18 cellular contexts compared by ENCODE assay signal in genomic region chr19:14614099-14614412, GRCh38. TPM values are rescaled to one million over a fixed set of nuclear protein-coding genes. Genes with fewer than 3 reads are reported as not detected.
A peak's percentile ranks its signal among the peaks of the same experiment; 100 is the strongest.
DNase-seq lines count a peak whose midpoint lies in the region; ATAC-seq and TF ChIP-seq lines count a peak whose summit lies in the region.
"Had no signal": no experiment of that assay in that cellular context is flagged by ENCODE, and none has a peak within 500 bp of the region (broad histone marks: within the 10 kb centered on the region; RNA-seq: fewer than 3 reads in every experiment).

No MANE protein-coding gene starts in this region.

- no peak overlapping the region for H2AFZ ChIP-seq in osteoblast (ENCODE audit: low read length)

- no peaks in the 10 kb centered on the region for H3K27me3 Mint-ChIP-seq in memory B cell

- peaks cover 5 to 22% (median 10%) of the 10 kb centered on the region in 11 experiments for H3K9me3 ChIP-seq in BLaER1 treated with 17β-estradiol and CSF1 and Interleukin-3, amounts not matched to agents 10 nM and 100 nM (replicated peaks in 1 of 11)
- H3K9me3 ChIP-seq in osteoblast (ENCODE audit: low read depth, low read length) = no peaks in the 10 kb centered on the region

- H3K4me3 Mint-ChIP-seq in memory B cell = peak overlapping the region; percentile 68

- no peak for TF ChIP-seq CTCF in HL-60 (IDR thresholded peaks at IDR 0.05; ENCODE audit: insufficient read depth, low read length)
- TF ChIP-seq CTCF in osteoblast (IDR thresholded peaks at IDR 0.05; ENCODE audit: extremely low read depth, low read depth, low read length) = no peak
- no peak for TF ChIP-seq CTCF in foreskin fibroblast (IDR thresholded peaks at IDR 0.05; ENCODE audit: low read depth, low read length)

- no peaks in the 10 kb centered on the region for H3K79me2 ChIP-seq in osteoblast (ENCODE audit: insufficient read depth, low read length)

- peaks cover 24% of the 10 kb centered on the region for H3K4me1 Mint-ChIP-seq in memory B cell

- ATAC-seq in memory B cell (ENCODE audit: low read depth) (peak; percentile 86), HG03342 (IDR thresholded peaks at IDR 0.05; ENCODE audit: unreplicated experiment) (no peak), GM19463 (IDR thresholded peaks at IDR 0.05; ENCODE audit: unreplicated experiment) (no peak)
- ATAC-seq: Right ventricle myocardium inferior had no signal

- peaks cover 0 to 10% (median 0%) of the 10 kb centered on the region in 11 experiments; a peak in 5 of 22 replicates for H3K36me3 ChIP-seq in BLaER1 treated with 17β-estradiol and CSF1 and Interleukin-3, amounts not matched to agents 10 nM and 100 nM
- no peaks in the 10 kb centered on the region for H3K36me3 ChIP-seq in osteoblast (ENCODE audit: insufficient read depth, low read length)
- H3K36me3 ChIP-seq: adrenal gland, esophagus muscularis mucosa had no signal

- peak overlapping the region; percentile 65 to 85 (median 80) for H3K4me2 ChIP-seq in BLaER1 treated with 17β-estradiol and CSF1 and Interleukin-3, amounts not matched to agents 10 nM and 100 nM
- H3K4me2 ChIP-seq in osteoblast (ENCODE audit: insufficient read depth, low read length) = no peak overlapping the region

- no peaks in the 10 kb centered on the region for H4K20me1 ChIP-seq in BLaER1 treated with 17β-estradiol and CSF1 and Interleukin-3, amounts not matched to agents 10 nM and 100 nM
- no peaks in the 10 kb centered on the region for H4K20me1 ChIP-seq in osteoblast (ENCODE audit: insufficient read depth, low read length)

- H3K4me1 ChIP-seq in BLaER1 treated with 17β-estradiol and CSF1 and Interleukin-3, amounts not matched to agents 10 nM and 100 nM = peaks cover 40 to 84% (median 74%) of the 10 kb centered on the region in 10 experiments
- H3K4me1 ChIP-seq in osteoblast (ENCODE audit: insufficient read depth, low read length) = no peaks in the 10 kb centered on the region
- H3K4me1 ChIP-seq: adrenal gland, esophagus muscularis mucosa had no signal

- DNase-seq in HL-60 (ENCODE audit: low read depth in 1 of 2, low spot score in 1 of 2) (peak; percentile 71 to 93), SKM-1 treated with dmso at 0.1 percent for 144 hours (lab: John Stamatoyannopoulos, UW; ENCODE audit: unreplicated experiment) (peak; percentile 95), memory B cell (ENCODE audit: low spot score in 2 of 2) (peak; percentile 61 to 68), osteoblast (ENCODE audit: insufficient read length, low spot score, missing footprints) (no peak), foreskin fibroblast (no peak)
- DNase-seq: ACHN; activated CD4-positive, CD25-positive, alpha-beta regulatory T cell; H7; NCI-H1092; stimulated activated CD4-positive, alpha-beta T cell treated with anti-CD3 and anti-CD28 coated beads, Interleukin-12 subunit alpha, Interleukin-12 subunit beta, amount 100 ng/mL, for 4 hours had no signal

- no peaks in the 10 kb centered on the region; a peak in 1 of 22 replicates for H3K27me3 ChIP-seq in BLaER1 treated with 17β-estradiol and CSF1 and Interleukin-3, amounts not matched to agents 10 nM and 100 nM
- H3K27me3 ChIP-seq in HL-60 (ENCODE audit: insufficient read depth, poor library complexity, severe bottlenecking) (no peaks in the 10 kb centered on the region), osteoblast (ENCODE audit: insufficient read depth, low read length) (no peaks in the 10 kb centered on the region)
- H3K27me3 ChIP-seq: adrenal gland, esophagus muscularis mucosa had no signal

- H3K27ac ChIP-seq in BLaER1 treated with 17β-estradiol and CSF1 and Interleukin-3, amounts not matched to agents 10 nM and 100 nM = peak overlapping the region in 10 of 11 experiments; percentile 67 to 93 (median 87); a peak in 21 of 22 replicates
- H3K27ac ChIP-seq in HL-60 (replicated peaks) (peak overlapping the region; percentile 33), osteoblast (ENCODE audit: low read depth, low read length) (no peak overlapping the region)
- H3K27ac ChIP-seq: adrenal gland, esophagus muscularis mucosa had no signal

- H3K9ac ChIP-seq in BLaER1 treated with 17β-estradiol and CSF1 and Interleukin-3, amounts not matched to agents 10 nM and 100 nM = peak overlapping the region in 10 of 11 experiments; percentile 54 to 78 (median 72); a peak in 20 of 22 replicates

- peak overlapping the region; percentile 99 for H3K27ac Mint-ChIP-seq in memory B cell

- H3K4me3 ChIP-seq in BLaER1 treated with 17β-estradiol and CSF1 and Interleukin-3, amounts not matched to agents 10 nM and 100 nM = no peak overlapping the region
- H3K4me3 ChIP-seq in HL-60 (replicated peaks; ENCODE audit: insufficient read depth, low read length) (no peak overlapping the region), osteoblast (ENCODE audit: insufficient read depth, low read length) (no peak overlapping the region), foreskin fibroblast (ENCODE audit: low read depth in 1 of 2, low read length in 2 of 2) (no peak overlapping the region)
- H3K4me3 ChIP-seq: adrenal gland, esophagus muscularis mucosa had no signal

- peaks cover 29% of the 10 kb centered on the region for H3K36me3 Mint-ChIP-seq in memory B cell

- peaks cover under 1% of the 10 kb centered on the region for H3K9me3 Mint-ChIP-seq in memory B cell

RNA-seq across cellular contexts. Expression of gene CLEC17A, which starts 31.2 kb away (rescaled TPM):
- under 0.01 TPM in 1 of 2 replicates, not detected in the other for total RNA-seq in osteoblast
- total RNA-seq: adrenal gland, esophagus muscularis mucosa, H7, NCI-H460, osteocyte, Right ventricle myocardium inferior had no signal

RNA-seq across cellular contexts. Expression of gene NDUFB7, which starts 42.2 kb away (rescaled TPM):
- 219 and 227 TPM in 2 replicates for total RNA-seq in osteoblast

Comparison
In these comparisons a context has a peak if more than half of its experiments do, and no peak if none do; other contexts are left out.
1. DNase-seq: peak in HL-60 (2 of 2), SKM-1 treated with dmso at 0.1 percent for 144 hours (single experiment) and memory B cell (2 of 2); none in osteoblast (single experiment) and foreskin fibroblast (0 of 2).